ENCODE assay signal across 23 cellular contexts in the genomic region with DNA sequence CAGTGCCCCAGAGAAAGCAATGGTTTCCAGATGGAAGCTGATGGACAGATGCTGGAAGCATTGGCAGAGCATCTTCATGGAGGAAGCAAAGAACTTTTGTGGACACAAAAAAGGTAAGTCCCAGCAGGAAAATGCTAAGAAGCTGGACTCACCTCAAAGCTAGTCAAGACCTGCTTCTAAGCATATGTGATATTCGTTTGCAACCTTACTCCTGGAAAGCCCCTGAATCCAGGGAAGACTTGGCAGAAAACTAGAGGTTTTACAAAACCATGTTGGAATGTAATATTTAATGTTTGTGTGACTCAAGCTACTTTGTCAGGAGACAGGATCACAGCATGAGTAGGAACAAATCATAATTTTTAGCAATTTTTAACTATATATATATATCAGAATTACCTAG.
"Had no signal": no experiment of that assay in that cellular context is flagged by ENCODE, and none has a peak within 500 bp of the region (broad histone marks: within the 10 kb centered on the region; RNA-seq: fewer than 3 reads in every experiment).

No MANE protein-coding gene starts in this region.

- DNase-seq: dermis blood vessel endothelial cell; effector memory CD4-positive, alpha-beta T cell; erythroblast; esophagus squamous epithelium; mesenchymal stem cell; mucosa of descending colon; naive B cell; pancreas; right lobe of liver; small intestine; stimulated activated CD4-positive, alpha-beta T cell treated with anti-CD3 and anti-CD28 coated beads, Interleukin-15, amount 100 ng/mL, for 24 hours; stimulated activated CD4-positive, alpha-beta T cell treated with anti-CD3 and anti-CD28 coated beads, Interleukin-2, amount 100 ng/mL, for 48 hours; stimulated activated naive B cell treated with anti-CD40 and anti-IgM and Interleukin-4, amounts not matched to agents 10 μg/mL and 1 μg/mL and 100 μg/mL, for 72 hours; stimulated activated naive CD8-positive, alpha-beta T cell treated with anti-CD3 and anti-CD28 coated beads, Interleukin-15, amount 100 ng/mL, for 72 hours; transverse colon; upper lobe of right lung; uterus had no signal

- H3K36me3 ChIP-seq: esophagus squamous epithelium, neutrophil, pancreas, right lobe of liver, suprapubic skin, transverse colon, upper lobe of right lung, uterus had no signal

- H3K9me3 ChIP-seq: esophagus squamous epithelium, mucosa of descending colon, neutrophil, pancreas, right lobe of liver, suprapubic skin, transverse colon, upper lobe of right lung, uterus had no signal

- ATAC-seq: left lobe of liver; mucosa of descending colon; natural killer cell treated with Interleukin-12 subunit alpha and Interleukin-12 subunit beta and Interleukin-15 and Interleukin-18, amount 100 ng/mL, for 72 hours; right lobe of liver; stimulated activated naive B cell treated with anti-CD40 and anti-IgM and Interleukin-4, amounts not matched to agents 10 μg/mL and 1 μg/mL and 100 μg/mL, for 72 hours; stimulated activated naive CD8-positive, alpha-beta T cell treated with anti-CD3 and anti-CD28 coated beads, Interleukin-15, amount 100 ng/mL, for 72 hours; upper lobe of right lung had no signal

- H3K4me1 ChIP-seq: esophagus squamous epithelium, suprapubic skin, transverse colon, upper lobe of right lung, uterus had no signal

- H3K4me3 ChIP-seq: coronary artery, esophagus squamous epithelium, lung, mucosa of descending colon, pancreas, right lobe of liver, suprapubic skin, transverse colon, upper lobe of right lung, uterus had no signal

- H3K27ac ChIP-seq: coronary artery, esophagus squamous epithelium, neutrophil, pancreas, right lobe of liver, suprapubic skin, transverse colon, upper lobe of right lung, uterus had no signal

- H3K27me3 ChIP-seq: esophagus squamous epithelium, neutrophil, pancreas, right lobe of liver, suprapubic skin, transverse colon, upper lobe of right lung, uterus had no signal
